Comparison of ENCODE assay signal across 8 cellular contexts in genomic region chr20:51563141-51563596, GRCh38. TPM values are rescaled to one million over a fixed set of nuclear protein-coding genes. Genes with fewer than 3 reads are reported as not detected.
DNase-seq lines count a peak whose midpoint lies in the region; ATAC-seq and TF ChIP-seq lines count a peak whose summit lies in the region.

No MANE protein-coding gene starts in this region.

- no peaks in the 10 kb centered on the region for H3K36me3 Mint-ChIP-seq in T-helper 2 cell treated with Interferon-gamma antibody and Interleukin-4, amounts not matched to agents 5 μg/mL and 100 μg/mL, for 36 hours (ENCODE audit: low read depth)

- H3K27me3 ChIP-seq in colonic mucosa (peaks cover 36% of the 10 kb centered on the region), lung (ENCODE audit: control insufficient read depth, insufficient read depth) (no peaks in the 10 kb centered on the region), thoracic aorta (replicated peaks; ENCODE audit: insufficient read depth) (no peaks in the 10 kb centered on the region)

- peaks cover 76% of the 10 kb centered on the region for H3K27me3 Mint-ChIP-seq in T-helper 2 cell treated with Interferon-gamma antibody and Interleukin-4, amounts not matched to agents 5 μg/mL and 100 μg/mL, for 36 hours (ENCODE audit: low read depth)

- intact Hi-C loops in colonic mucosa (cut with DNase I): no loop called here

- H3K4me3 Mint-ChIP-seq in T-helper 2 cell treated with Interferon-gamma antibody and Interleukin-4, amounts not matched to agents 5 μg/mL and 100 μg/mL, for 36 hours: peak overlapping the region; percentile 52

- peaks cover 11% of the 10 kb centered on the region for H3K4me1 Mint-ChIP-seq in T-helper 2 cell treated with Interferon-gamma antibody and Interleukin-4, amounts not matched to agents 5 μg/mL and 100 μg/mL, for 36 hours (ENCODE audit: low read depth)

- H3K9ac ChIP-seq in colonic mucosa (ENCODE audit: low read depth in 2 of 2, low read length in 2 of 2): no peak overlapping the region

- no peak for TF ChIP-seq CTCF in colonic mucosa (IDR thresholded peaks at IDR 0.05)
- TF ChIP-seq CTCF in lung (IDR thresholded peaks at IDR 0.05; ENCODE audit: control extremely low read depth, extremely low read depth): no peak
- no peak for TF ChIP-seq CTCF in thoracic aorta (IDR thresholded peaks at IDR 0.05)

- H3K9me3 ChIP-seq in colonic mucosa: no peaks in the 10 kb centered on the region
- no peaks in the 10 kb centered on the region for H3K9me3 ChIP-seq in lung (ENCODE audit: control insufficient read depth in 2 of 2, insufficient read depth in 1 of 2, low read length in 1 of 2)
- no peaks in the 10 kb centered on the region for H3K9me3 ChIP-seq in thoracic aorta

- H3K4me3 ChIP-seq in colonic mucosa: no peak overlapping the region
- H3K4me3 ChIP-seq in lung: no peak overlapping the region
- H3K4me3 ChIP-seq in thoracic aorta: peak overlapping the region; percentile 73

- H3K27ac Mint-ChIP-seq in T-helper 2 cell treated with Interferon-gamma antibody and Interleukin-4, amounts not matched to agents 5 μg/mL and 100 μg/mL, for 36 hours: no peak overlapping the region

- peak overlapping the region; percentile 70 for H3K27ac ChIP-seq in colonic mucosa
- H3K27ac ChIP-seq in lung (ENCODE audit: low read depth in 1 of 2, low read length in 1 of 2): peak overlapping the region; percentile 50 to 91
- H3K27ac ChIP-seq in thoracic aorta: peak overlapping the region; percentile 81 to 86

- DNase-seq in T-helper 2 cell treated with Interferon-gamma antibody and Interleukin-4, amounts not matched to agents 5 μg/mL and 100 μg/mL, for 36 hours (ENCODE audit: low spot score): no peak
- no peak for DNase-seq in T-helper 2 cell
- no peak for DNase-seq in colonic mucosa
- DNase-seq in lung (ENCODE audit: low spot score): no peak
- DNase-seq in thoracic aorta (ENCODE audit: low spot score): no peak
- DNase-seq in NAMALWA (ENCODE audit: low spot score): no peak
- no peak for DNase-seq in GM03348 (ENCODE audit: low spot score)

- ATAC-seq in lung (ENCODE audit: insufficient read depth, low FRiP score) (peak; percentile 6), thoracic aorta (ENCODE audit: insufficient number of reproducible peaks, low FRiP score, low read depth) (no peak), GM19455 (IDR thresholded peaks at IDR 0.05; ENCODE audit: unreplicated experiment) (no peak)

- H3K36me3 ChIP-seq in colonic mucosa: no peaks in the 10 kb centered on the region
- H3K36me3 ChIP-seq in lung (ENCODE audit: control insufficient read depth in 2 of 2, insufficient read depth in 2 of 2, low read length in 2 of 2): no peaks in the 10 kb centered on the region
- H3K36me3 ChIP-seq in thoracic aorta: no peaks in the 10 kb centered on the region

- no peaks in the 10 kb centered on the region for H3K9me3 Mint-ChIP-seq in T-helper 2 cell treated with Interferon-gamma antibody and Interleukin-4, amounts not matched to agents 5 μg/mL and 100 μg/mL, for 36 hours

- 1 to 5% methylated on average over 10 of the region's 10 CpGs for WGBS in lung, 2 donors

- no peaks in the 10 kb centered on the region for H3K4me1 ChIP-seq in colonic mucosa
- H3K4me1 ChIP-seq in lung (ENCODE audit: control insufficient read depth in 2 of 2, insufficient read depth in 2 of 2, low read length in 2 of 2): peaks cover 0 to 10% of the 10 kb centered on the region in 2 donors
- peaks cover 13 to 59% of the 10 kb centered on the region in 2 donors for H3K4me1 ChIP-seq in thoracic aorta (ENCODE audit: control insufficient read depth in 1 of 2, low read depth in 2 of 2)

RNA-seq across cellular contexts. Expression of gene NFATC2, which starts 20.6 kb away (rescaled TPM):
- 1 to 10 TPM; 5.8 to 7.3 TPM for total RNA-seq in colonic mucosa
- 1 to 10 TPM; 8.0 to 8.7 TPM for total RNA-seq in lung
- 1 to 10 TPM; 1.3 to 1.5 TPM for polyA plus RNA-seq in lung
- 10 to 100 TPM; 11.9 to 24.5 TPM for total RNA-seq in thoracic aorta
